Comparison of ENCODE assay signal across 21 cellular contexts in the genomic region with DNA sequence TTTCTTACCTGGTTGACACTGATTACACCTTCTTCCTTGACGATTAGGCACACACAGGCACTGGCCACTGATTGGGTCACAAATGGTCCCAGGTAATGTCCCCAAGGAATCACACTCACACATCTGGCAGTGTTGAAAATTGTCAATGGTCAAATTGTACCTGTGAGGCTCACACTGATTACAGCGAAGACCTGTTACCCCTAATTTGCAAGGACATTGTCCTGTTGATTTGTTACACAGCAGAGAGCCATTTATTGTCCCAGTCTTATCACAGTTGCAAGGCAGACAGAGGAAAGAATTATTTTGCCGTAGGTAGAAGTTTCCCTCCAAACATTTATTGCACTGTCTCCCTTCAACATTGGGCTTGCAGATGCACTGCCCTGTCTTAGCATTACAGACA.
"Had no signal": no experiment of that assay in that cellular context is flagged by ENCODE, and none has a peak within 500 bp of the region (broad histone marks: within the 10 kb centered on the region; RNA-seq: fewer than 3 reads in every experiment).

No MANE protein-coding gene starts in this region.

- H3K4me3 ChIP-seq: esophagus muscularis mucosa, gastroesophageal sphincter, heart left ventricle, hepatocyte, lower lobe of right lung, pancreas, right lobe of liver, thyroid gland, vagina had no signal

- H3K4me3 Mint-ChIP-seq: natural killer cell; stimulated activated naive CD8-positive, alpha-beta T cell treated with anti-CD3 and anti-CD28 coated beads, Interleukin-15, amount 100 ng/mL, for 72 hours had no signal

- DNase-seq: effector CD8-positive, alpha-beta T cell; foreskin keratinocyte; heart left ventricle; left ventricle myocardium superior; lower lobe of right lung; natural killer cell; pancreas; right lobe of liver; small intestine; stimulated activated CD4-positive, alpha-beta T cell treated with anti-CD3 and anti-CD28 coated beads, Interleukin-15, amount 100 ng/mL, for 24 hours; stimulated activated CD4-positive, alpha-beta T cell treated with anti-CD3 and anti-CD28 coated beads, Interleukin-4, amount 100 ng/mL, for 1 hour; stimulated activated CD8-positive, alpha-beta memory T cell treated with anti-CD3 and anti-CD28 coated beads, Interleukin-4, amount 100 ng/mL, for 48 hours; stimulated activated naive CD4-positive, alpha-beta T cell; stimulated activated naive CD8-positive, alpha-beta T cell treated with anti-CD3 and anti-CD28 coated beads, Interleukin-15, amount 100 ng/mL, for 72 hours; thyroid gland; trophoblast cell had no signal

- H3K4me1 ChIP-seq: esophagus muscularis mucosa, foreskin keratinocyte, gastroesophageal sphincter, lower lobe of right lung, pancreas, right lobe of liver, thyroid gland, vagina had no signal

- ATAC-seq: foreskin keratinocyte; gastroesophageal sphincter; heart left ventricle; left ventricle myocardium superior; lower lobe of right lung; natural killer cell; pancreas; right lobe of liver; stimulated activated naive CD8-positive, alpha-beta T cell treated with anti-CD3 and anti-CD28 coated beads, Interleukin-15, amount 100 ng/mL, for 72 hours had no signal

- H3K27ac ChIP-seq: esophagus muscularis mucosa, foreskin keratinocyte, gastroesophageal sphincter, heart left ventricle, hepatocyte, lower lobe of right lung, neutrophil, pancreas, right lobe of liver, thyroid gland, vagina had no signal

- H3K36me3 ChIP-seq: esophagus muscularis mucosa, gastroesophageal sphincter, heart left ventricle, lower lobe of right lung, neutrophil, pancreas, right lobe of liver, thyroid gland, vagina had no signal

- H3K27me3 ChIP-seq: esophagus muscularis mucosa, foreskin keratinocyte, gastroesophageal sphincter, heart left ventricle, hepatocyte, neutrophil, pancreas, right lobe of liver, thyroid gland, vagina had no signal

- H3K27ac Mint-ChIP-seq: natural killer cell; stimulated activated naive CD8-positive, alpha-beta T cell treated with anti-CD3 and anti-CD28 coated beads, Interleukin-15, amount 100 ng/mL, for 72 hours had no signal

- H3K9me3 ChIP-seq: esophagus muscularis mucosa, gastroesophageal sphincter, heart left ventricle, lower lobe of right lung, neutrophil, pancreas, right lobe of liver, thyroid gland, vagina had no signal

- H3K27me3 Mint-ChIP-seq: stimulated activated naive CD8-positive, alpha-beta T cell treated with anti-CD3 and anti-CD28 coated beads, Interleukin-15, amount 100 ng/mL, for 72 hours had no signal

- H3K36me3 Mint-ChIP-seq: natural killer cell had no signal

- H3K4me1 Mint-ChIP-seq: natural killer cell; stimulated activated naive CD8-positive, alpha-beta T cell treated with anti-CD3 and anti-CD28 coated beads, Interleukin-15, amount 100 ng/mL, for 72 hours had no signal
